In the genomic region with DNA sequence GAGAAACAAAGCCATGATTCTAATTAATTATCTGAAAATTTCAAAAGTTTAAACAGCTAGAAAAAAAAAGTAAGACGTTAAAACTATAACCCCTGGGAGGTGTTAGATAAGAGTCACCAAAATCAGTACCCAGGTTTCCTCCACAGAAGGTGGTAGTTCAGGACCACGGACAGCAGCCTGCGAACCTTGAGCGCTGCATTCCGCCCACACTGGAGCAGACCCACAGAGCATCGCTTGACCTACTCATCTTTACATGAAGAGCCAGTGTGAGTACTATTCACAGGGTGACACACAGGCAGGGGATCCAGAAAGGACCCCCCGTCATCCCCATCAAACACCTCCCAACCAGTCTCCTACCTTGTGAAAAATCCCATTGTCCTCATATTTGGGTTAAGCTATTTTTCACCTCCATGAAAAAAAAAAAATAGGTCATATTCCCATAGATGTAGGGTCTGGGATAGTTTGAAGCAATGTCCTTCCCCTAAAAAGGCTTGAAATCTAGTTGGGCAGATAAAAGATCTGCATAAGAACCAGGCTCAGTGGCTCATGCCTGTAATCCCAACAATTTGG, we compare ENCODE assay signal across 1 cellular context.
TF ChIP-seq lines count a peak whose summit lies in the region.

No MANE protein-coding gene starts in this region.

TF ChIP-seq in HepG2, 621 proteins besides CTCF, POLR2A, EP300 and RAD21 (continued from another document and continues in another):
- TF ChIP-seq, protein P1, sequence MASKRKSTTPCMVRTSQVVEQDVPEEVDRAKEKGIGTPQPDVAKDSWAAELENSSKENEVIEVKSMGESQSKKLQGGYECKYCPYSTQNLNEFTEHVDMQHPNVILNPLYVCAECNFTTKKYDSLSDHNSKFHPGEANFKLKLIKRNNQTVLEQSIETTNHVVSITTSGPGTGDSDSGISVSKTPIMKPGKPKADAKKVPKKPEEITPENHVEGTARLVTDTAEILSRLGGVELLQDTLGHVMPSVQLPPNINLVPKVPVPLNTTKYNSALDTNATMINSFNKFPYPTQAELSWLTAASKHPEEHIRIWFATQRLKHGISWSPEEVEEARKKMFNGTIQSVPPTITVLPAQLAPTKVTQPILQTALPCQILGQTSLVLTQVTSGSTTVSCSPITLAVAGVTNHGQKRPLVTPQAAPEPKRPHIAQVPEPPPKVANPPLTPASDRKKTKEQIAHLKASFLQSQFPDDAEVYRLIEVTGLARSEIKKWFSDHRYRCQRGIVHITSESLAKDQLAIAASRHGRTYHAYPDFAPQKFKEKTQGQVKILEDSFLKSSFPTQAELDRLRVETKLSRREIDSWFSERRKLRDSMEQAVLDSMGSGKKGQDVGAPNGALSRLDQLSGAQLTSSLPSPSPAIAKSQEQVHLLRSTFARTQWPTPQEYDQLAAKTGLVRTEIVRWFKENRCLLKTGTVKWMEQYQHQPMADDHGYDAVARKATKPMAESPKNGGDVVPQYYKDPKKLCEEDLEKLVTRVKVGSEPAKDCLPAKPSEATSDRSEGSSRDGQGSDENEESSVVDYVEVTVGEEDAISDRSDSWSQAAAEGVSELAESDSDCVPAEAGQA (IDR thresholded peaks at IDR 0.05; ENCODE audit: low read depth) = no peak
- TF ChIP-seq, protein P1 (CRISPR knock-in tag; IDR thresholded peaks at IDR 0.05; ENCODE audit: borderline replicate concordance) = 0 out of 2 replicates have a peak, but pooled peaks have one; percentile 76
- TF ChIP-seq ZFYVE20 (CRISPR knock-in tag; IDR thresholded peaks at IDR 0.05; ENCODE audit: borderline replicate concordance, low read depth) (no peak), ZNF878 (CRISPR knock-in tag; IDR thresholded peaks at IDR 0.05) (peak; percentile 71; the same call in 1 of the 2 replicates), ZNF563 (CRISPR knock-in tag; IDR thresholded peaks at IDR 0.05) (peak; percentile 62; the same call in 1 of the 2 replicates), ZNF331 (CRISPR knock-in tag; IDR thresholded peaks at IDR 0.05) (peak; percentile 92), ZNF572 (CRISPR knock-in tag; IDR thresholded peaks at IDR 0.05) (no peak), STAT5B (CRISPR knock-in tag; IDR thresholded peaks at IDR 0.05) (peak; percentile 78; the same call in 1 of the 2 replicates), ZNF556 (CRISPR knock-in tag; IDR thresholded peaks at IDR 0.05; ENCODE audit: borderline replicate concordance) (no peak), ISL2 (CRISPR knock-in tag; IDR thresholded peaks at IDR 0.05) (peak; percentile 61; the same call in 1 of the 2 replicates), ZNF7 (CRISPR knock-in tag; IDR thresholded peaks at IDR 0.05) (0 out of 2 replicates have a peak, but pooled peaks have one; percentile 39), ZSCAN9 (CRISPR knock-in tag; IDR thresholded peaks at IDR 0.05; ENCODE audit: borderline replicate concordance) (peak; percentile 97), TARDBP (CRISPR knock-in tag; IDR thresholded peaks at IDR 0.05) (0 out of 2 replicates have a peak, but pooled peaks have one; percentile 23), EHMT2 (IDR thresholded peaks at IDR 0.05; ENCODE audit: borderline replicate concordance, low read depth, low read length) (peak; percentile 98), NFKB2 (CRISPR knock-in tag; IDR thresholded peaks at IDR 0.05; ENCODE audit: borderline replicate concordance) (peak; percentile 60; the same call in 1 of the 2 replicates), ZNF552 (CRISPR knock-in tag; IDR thresholded peaks at IDR 0.05; ENCODE audit: borderline replicate concordance) (no peak), AKAP8 (CRISPR knock-in tag; IDR thresholded peaks at IDR 0.05) (no peak), HCFC1 (IDR thresholded peaks at IDR 0.05; ENCODE audit: low read depth, low read length) (peak; percentile 23; the same call in 1 of the 2 replicates), NFE2L1 (CRISPR knock-in tag; IDR thresholded peaks at IDR 0.05; ENCODE audit: borderline replicate concordance) (no peak), SKI (IDR thresholded peaks at IDR 0.05; ENCODE audit: partially characterized antibody) (no peak), PCBP2 (optimal IDR thresholded peaks at IDR 0.05; ENCODE audit: low read depth, low read length, poor library complexity, severe bottlenecking) (no peak), MIER2 (CRISPR knock-in tag; IDR thresholded peaks at IDR 0.05) (peak; percentile 99), AHR (CRISPR knock-in tag; IDR thresholded peaks at IDR 0.05) (peak; percentile 77)
- TF ChIP-seq, protein P2, sequence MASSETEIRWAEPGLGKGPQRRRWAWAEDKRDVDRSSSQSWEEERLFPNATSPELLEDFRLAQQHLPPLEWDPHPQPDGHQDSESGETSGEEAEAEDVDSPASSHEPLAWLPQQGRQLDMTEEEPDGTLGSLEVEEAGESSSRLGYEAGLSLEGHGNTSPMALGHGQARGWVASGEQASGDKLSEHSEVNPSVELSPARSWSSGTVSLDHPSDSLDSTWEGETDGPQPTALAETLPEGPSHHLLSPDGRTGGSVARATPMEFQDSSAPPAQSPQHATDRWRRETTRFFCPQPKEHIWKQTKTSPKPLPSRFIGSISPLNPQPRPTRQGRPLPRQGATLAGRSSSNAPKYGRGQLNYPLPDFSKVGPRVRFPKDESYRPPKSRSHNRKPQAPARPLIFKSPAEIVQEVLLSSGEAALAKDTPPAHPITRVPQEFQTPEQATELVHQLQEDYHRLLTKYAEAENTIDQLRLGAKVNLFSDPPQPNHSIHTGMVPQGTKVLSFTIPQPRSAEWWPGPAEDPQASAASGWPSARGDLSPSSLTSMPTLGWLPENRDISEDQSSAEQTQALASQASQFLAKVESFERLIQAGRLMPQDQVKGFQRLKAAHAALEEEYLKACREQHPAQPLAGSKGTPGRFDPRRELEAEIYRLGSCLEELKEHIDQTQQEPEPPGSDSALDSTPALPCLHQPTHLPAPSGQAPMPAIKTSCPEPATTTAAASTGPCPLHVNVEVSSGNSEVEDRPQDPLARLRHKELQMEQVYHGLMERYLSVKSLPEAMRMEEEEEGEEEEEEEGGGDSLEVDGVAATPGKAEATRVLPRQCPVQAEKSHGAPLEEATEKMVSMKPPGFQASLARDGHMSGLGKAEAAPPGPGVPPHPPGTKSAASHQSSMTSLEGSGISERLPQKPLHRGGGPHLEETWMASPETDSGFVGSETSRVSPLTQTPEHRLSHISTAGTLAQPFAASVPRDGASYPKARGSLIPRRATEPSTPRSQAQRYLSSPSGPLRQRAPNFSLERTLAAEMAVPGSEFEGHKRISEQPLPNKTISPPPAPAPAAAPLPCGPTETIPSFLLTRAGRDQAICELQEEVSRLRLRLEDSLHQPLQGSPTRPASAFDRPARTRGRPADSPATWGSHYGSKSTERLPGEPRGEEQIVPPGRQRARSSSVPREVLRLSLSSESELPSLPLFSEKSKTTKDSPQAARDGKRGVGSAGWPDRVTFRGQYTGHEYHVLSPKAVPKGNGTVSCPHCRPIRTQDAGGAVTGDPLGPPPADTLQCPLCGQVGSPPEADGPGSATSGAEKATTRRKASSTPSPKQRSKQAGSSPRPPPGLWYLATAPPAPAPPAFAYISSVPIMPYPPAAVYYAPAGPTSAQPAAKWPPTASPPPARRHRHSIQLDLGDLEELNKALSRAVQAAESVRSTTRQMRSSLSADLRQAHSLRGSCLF (CRISPR knock-in tag; IDR thresholded peaks at IDR 0.05; ENCODE audit: borderline replicate concordance) = peak; percentile 32; the same call in 1 of the 2 replicates
- TF ChIP-seq, protein P3, sequence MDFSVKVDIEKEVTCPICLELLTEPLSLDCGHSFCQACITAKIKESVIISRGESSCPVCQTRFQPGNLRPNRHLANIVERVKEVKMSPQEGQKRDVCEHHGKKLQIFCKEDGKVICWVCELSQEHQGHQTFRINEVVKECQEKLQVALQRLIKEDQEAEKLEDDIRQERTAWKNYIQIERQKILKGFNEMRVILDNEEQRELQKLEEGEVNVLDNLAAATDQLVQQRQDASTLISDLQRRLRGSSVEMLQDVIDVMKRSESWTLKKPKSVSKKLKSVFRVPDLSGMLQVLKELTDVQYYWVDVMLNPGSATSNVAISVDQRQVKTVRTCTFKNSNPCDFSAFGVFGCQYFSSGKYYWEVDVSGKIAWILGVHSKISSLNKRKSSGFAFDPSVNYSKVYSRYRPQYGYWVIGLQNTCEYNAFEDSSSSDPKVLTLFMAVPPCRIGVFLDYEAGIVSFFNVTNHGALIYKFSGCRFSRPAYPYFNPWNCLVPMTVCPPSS (IDR thresholded peaks at IDR 0.05) = no peak
- TF ChIP-seq, protein P4, sequence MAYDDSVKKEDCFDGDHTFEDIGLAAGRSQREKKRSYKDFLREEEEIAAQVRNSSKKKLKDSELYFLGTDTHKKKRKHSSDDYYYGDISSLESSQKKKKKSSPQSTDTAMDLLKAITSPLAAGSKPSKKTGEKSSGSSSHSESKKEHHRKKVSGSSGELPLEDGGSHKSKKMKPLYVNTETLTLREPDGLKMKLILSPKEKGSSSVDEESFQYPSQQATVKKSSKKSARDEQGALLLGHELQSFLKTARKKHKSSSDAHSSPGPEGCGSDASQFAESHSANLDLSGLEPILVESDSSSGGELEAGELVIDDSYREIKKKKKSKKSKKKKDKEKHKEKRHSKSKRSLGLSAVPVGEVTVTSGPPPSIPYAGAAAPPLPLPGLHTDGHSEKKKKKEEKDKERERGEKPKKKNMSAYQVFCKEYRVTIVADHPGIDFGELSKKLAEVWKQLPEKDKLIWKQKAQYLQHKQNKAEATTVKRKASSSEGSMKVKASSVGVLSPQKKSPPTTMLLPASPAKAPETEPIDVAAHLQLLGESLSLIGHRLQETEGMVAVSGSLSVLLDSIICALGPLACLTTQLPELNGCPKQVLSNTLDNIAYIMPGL (CRISPR knock-in tag; IDR thresholded peaks at IDR 0.05; ENCODE audit: borderline replicate concordance in 1 of 2, low read depth in 1 of 2) = no peak
- TF ChIP-seq, protein P5, sequence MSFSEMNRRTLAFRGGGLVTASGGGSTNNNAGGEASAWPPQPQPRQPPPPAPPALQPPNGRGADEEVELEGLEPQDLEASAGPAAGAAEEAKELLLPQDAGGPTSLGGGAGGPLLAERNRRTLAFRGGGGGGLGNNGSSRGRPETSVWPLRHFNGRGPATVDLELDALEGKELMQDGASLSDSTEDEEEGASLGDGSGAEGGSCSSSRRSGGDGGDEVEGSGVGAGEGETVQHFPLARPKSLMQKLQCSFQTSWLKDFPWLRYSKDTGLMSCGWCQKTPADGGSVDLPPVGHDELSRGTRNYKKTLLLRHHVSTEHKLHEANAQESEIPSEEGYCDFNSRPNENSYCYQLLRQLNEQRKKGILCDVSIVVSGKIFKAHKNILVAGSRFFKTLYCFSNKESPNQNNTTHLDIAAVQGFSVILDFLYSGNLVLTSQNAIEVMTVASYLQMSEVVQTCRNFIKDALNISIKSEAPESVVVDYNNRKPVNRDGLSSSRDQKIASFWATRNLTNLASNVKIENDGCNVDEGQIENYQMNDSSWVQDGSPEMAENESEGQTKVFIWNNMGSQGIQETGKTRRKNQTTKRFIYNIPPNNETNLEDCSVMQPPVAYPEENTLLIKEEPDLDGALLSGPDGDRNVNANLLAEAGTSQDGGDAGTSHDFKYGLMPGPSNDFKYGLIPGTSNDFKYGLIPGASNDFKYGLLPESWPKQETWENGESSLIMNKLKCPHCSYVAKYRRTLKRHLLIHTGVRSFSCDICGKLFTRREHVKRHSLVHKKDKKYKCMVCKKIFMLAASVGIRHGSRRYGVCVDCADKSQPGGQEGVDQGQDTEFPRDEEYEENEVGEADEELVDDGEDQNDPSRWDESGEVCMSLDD (CRISPR knock-in tag; IDR thresholded peaks at IDR 0.05; ENCODE audit: borderline replicate concordance) = peak; percentile 56; the same call in 1 of the 2 replicates
- TF ChIP-seq, protein P6, sequence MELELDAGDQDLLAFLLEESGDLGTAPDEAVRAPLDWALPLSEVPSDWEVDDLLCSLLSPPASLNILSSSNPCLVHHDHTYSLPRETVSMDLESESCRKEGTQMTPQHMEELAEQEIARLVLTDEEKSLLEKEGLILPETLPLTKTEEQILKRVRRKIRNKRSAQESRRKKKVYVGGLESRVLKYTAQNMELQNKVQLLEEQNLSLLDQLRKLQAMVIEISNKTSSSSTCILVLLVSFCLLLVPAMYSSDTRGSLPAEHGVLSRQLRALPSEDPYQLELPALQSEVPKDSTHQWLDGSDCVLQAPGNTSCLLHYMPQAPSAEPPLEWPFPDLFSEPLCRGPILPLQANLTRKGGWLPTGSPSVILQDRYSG (CRISPR knock-in tag; IDR thresholded peaks at IDR 0.05) = 0 out of 2 replicates have a peak, but pooled peaks have one; percentile 44
- TF ChIP-seq, protein P7, sequence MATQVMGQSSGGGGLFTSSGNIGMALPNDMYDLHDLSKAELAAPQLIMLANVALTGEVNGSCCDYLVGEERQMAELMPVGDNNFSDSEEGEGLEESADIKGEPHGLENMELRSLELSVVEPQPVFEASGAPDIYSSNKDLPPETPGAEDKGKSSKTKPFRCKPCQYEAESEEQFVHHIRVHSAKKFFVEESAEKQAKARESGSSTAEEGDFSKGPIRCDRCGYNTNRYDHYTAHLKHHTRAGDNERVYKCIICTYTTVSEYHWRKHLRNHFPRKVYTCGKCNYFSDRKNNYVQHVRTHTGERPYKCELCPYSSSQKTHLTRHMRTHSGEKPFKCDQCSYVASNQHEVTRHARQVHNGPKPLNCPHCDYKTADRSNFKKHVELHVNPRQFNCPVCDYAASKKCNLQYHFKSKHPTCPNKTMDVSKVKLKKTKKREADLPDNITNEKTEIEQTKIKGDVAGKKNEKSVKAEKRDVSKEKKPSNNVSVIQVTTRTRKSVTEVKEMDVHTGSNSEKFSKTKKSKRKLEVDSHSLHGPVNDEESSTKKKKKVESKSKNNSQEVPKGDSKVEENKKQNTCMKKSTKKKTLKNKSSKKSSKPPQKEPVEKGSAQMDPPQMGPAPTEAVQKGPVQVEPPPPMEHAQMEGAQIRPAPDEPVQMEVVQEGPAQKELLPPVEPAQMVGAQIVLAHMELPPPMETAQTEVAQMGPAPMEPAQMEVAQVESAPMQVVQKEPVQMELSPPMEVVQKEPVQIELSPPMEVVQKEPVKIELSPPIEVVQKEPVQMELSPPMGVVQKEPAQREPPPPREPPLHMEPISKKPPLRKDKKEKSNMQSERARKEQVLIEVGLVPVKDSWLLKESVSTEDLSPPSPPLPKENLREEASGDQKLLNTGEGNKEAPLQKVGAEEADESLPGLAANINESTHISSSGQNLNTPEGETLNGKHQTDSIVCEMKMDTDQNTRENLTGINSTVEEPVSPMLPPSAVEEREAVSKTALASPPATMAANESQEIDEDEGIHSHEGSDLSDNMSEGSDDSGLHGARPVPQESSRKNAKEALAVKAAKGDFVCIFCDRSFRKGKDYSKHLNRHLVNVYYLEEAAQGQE (IDR thresholded peaks at IDR 0.05; ENCODE audit: borderline replicate concordance in 1 of 2, low read depth in 1 of 2, low read length in 2 of 2) = peak; percentile 99 to 100
- TF ChIP-seq, protein P8, sequence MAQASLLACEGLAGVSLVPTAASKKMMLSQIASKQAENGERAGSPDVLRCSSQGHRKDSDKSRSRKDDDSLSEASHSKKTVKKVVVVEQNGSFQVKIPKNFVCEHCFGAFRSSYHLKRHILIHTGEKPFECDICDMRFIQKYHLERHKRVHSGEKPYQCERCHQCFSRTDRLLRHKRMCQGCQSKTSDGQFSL (CRISPR knock-in tag; IDR thresholded peaks at IDR 0.05) = no peak
